ENCODE assay signal across 1 cellular context in the genomic region with DNA sequence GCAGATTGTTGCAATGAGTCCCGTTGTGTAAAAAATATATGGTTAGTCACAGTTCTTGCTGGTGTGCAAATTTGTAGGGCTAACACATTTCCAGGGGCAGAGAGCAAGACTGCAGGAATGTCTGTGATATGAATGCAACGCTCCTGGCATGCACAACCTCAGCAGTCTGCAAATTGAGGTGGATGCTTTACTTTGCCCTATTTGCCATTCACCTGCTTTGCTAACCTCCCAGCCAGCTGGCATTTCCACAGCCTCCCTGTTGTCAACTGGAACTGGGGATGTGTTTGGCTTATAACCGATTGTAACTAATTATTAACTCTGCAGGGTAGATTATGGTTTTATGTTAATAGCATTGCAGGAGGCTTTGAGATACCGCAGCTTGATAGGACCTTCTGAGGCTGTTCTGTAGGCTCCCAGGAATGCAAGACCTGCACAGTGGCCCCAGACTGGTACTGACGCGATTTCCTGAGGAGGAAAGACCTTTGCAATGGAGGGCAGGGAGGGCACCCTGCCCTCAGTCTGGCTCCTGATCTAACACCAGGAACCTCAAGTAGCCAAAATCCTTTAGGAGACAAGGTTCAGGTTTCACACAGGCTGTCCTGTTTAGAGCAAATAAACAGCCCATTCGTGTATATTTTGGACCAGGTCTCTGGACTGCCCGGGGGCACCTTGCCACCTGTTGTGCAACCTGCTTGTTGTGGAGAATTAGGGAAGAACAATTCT.
A peak's percentile ranks its signal among the peaks of the same experiment; 100 is the strongest.
TF ChIP-seq lines count a peak whose summit lies in the region.

No MANE protein-coding gene starts in this region.

TF ChIP-seq in HepG2, 621 proteins besides CTCF, POLR2A, EP300 and RAD21 (continued from another document and continues in another):
- TF ChIP-seq, protein P1, sequence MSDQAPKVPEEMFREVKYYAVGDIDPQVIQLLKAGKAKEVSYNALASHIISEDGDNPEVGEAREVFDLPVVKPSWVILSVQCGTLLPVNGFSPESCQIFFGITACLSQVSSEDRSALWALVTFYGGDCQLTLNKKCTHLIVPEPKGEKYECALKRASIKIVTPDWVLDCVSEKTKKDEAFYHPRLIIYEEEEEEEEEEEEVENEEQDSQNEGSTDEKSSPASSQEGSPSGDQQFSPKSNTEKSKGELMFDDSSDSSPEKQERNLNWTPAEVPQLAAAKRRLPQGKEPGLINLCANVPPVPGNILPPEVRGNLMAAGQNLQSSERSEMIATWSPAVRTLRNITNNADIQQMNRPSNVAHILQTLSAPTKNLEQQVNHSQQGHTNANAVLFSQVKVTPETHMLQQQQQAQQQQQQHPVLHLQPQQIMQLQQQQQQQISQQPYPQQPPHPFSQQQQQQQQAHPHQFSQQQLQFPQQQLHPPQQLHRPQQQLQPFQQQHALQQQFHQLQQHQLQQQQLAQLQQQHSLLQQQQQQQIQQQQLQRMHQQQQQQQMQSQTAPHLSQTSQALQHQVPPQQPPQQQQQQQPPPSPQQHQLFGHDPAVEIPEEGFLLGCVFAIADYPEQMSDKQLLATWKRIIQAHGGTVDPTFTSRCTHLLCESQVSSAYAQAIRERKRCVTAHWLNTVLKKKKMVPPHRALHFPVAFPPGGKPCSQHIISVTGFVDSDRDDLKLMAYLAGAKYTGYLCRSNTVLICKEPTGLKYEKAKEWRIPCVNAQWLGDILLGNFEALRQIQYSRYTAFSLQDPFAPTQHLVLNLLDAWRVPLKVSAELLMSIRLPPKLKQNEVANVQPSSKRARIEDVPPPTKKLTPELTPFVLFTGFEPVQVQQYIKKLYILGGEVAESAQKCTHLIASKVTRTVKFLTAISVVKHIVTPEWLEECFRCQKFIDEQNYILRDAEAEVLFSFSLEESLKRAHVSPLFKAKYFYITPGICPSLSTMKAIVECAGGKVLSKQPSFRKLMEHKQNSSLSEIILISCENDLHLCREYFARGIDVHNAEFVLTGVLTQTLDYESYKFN (CRISPR knock-in tag; conservative IDR thresholded peaks at IDR 0.05), result peak; percentile 64
- TF ChIP-seq, protein P2, sequence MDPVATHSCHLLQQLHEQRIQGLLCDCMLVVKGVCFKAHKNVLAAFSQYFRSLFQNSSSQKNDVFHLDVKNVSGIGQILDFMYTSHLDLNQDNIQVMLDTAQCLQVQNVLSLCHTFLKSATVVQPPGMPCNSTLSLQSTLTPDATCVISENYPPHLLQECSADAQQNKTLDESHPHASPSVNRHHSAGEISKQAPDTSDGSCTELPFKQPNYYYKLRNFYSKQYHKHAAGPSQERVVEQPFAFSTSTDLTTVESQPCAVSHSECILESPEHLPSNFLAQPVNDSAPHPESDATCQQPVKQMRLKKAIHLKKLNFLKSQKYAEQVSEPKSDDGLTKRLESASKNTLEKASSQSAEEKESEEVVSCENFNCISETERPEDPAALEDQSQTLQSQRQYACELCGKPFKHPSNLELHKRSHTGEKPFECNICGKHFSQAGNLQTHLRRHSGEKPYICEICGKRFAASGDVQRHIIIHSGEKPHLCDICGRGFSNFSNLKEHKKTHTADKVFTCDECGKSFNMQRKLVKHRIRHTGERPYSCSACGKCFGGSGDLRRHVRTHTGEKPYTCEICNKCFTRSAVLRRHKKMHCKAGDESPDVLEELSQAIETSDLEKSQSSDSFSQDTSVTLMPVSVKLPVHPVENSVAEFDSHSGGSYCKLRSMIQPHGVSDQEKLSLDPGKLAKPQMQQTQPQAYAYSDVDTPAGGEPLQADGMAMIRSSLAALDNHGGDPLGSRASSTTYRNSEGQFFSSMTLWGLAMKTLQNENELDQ (CRISPR knock-in tag; IDR thresholded peaks at IDR 0.05; ENCODE audit: borderline replicate concordance), result no peak
- TF ChIP-seq ZFP36 (IDR thresholded peaks at IDR 0.05; ENCODE audit: borderline replicate concordance, low read depth, low read length, partially characterized antibody), result no peak
- TF ChIP-seq, protein P3, sequence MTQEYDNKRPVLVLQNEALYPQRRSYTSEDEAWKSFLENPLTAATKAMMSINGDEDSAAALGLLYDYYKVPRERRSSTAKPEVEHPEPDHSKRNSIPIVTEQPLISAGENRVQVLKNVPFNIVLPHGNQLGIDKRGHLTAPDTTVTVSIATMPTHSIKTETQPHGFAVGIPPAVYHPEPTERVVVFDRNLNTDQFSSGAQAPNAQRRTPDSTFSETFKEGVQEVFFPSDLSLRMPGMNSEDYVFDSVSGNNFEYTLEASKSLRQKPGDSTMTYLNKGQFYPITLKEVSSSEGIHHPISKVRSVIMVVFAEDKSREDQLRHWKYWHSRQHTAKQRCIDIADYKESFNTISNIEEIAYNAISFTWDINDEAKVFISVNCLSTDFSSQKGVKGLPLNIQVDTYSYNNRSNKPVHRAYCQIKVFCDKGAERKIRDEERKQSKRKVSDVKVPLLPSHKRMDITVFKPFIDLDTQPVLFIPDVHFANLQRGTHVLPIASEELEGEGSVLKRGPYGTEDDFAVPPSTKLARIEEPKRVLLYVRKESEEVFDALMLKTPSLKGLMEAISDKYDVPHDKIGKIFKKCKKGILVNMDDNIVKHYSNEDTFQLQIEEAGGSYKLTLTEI (CRISPR knock-in tag; conservative IDR thresholded peaks at IDR 0.05), result no peak
- TF ChIP-seq MXI1 (IDR thresholded peaks at IDR 0.05; ENCODE audit: borderline replicate concordance, low read depth, low read length), result no peak
- no peak for TF ChIP-seq SRSF1 (optimal IDR thresholded peaks at IDR 0.05; ENCODE audit: low read depth, low read length)
- TF ChIP-seq ZNF580 (CRISPR knock-in tag; IDR thresholded peaks at IDR 0.05; ENCODE audit: borderline replicate concordance, low read depth), result no peak
- TF ChIP-seq ZBTB8A (CRISPR knock-in tag; IDR thresholded peaks at IDR 0.05; ENCODE audit: borderline replicate concordance, low read depth), result no peak
- no peak for TF ChIP-seq ZNF12 (CRISPR knock-in tag; IDR thresholded peaks at IDR 0.05)
- TF ChIP-seq RARG (CRISPR knock-in tag; IDR thresholded peaks at IDR 0.05; ENCODE audit: low read depth), result no peak
- TF ChIP-seq, protein P4, sequence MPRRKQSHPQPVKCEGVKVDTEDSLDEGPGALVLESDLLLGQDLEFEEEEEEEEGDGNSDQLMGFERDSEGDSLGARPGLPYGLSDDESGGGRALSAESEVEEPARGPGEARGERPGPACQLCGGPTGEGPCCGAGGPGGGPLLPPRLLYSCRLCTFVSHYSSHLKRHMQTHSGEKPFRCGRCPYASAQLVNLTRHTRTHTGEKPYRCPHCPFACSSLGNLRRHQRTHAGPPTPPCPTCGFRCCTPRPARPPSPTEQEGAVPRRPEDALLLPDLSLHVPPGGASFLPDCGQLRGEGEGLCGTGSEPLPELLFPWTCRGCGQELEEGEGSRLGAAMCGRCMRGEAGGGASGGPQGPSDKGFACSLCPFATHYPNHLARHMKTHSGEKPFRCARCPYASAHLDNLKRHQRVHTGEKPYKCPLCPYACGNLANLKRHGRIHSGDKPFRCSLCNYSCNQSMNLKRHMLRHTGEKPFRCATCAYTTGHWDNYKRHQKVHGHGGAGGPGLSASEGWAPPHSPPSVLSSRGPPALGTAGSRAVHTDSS (CRISPR knock-in tag; conservative IDR thresholded peaks at IDR 0.05), result no peak
- TF ChIP-seq ZNF510 (CRISPR knock-in tag; IDR thresholded peaks at IDR 0.05; ENCODE audit: low read depth), result no peak
- TF ChIP-seq ZBTB4 (CRISPR knock-in tag; IDR thresholded peaks at IDR 0.05; ENCODE audit: borderline replicate concordance), result peak; percentile 61; the same call in 1 of the 2 replicates
- peak; percentile 13; the same call in 1 of the 2 replicates for TF ChIP-seq ZNF639 (CRISPR knock-in tag; conservative IDR thresholded peaks at IDR 0.05)
- no peak for TF ChIP-seq SOX6 (IDR thresholded peaks at IDR 0.05)
- TF ChIP-seq SOX6 (CRISPR knock-in tag; IDR thresholded peaks at IDR 0.05), result peak; percentile 28; the same call in 1 of the 2 replicates
- TF ChIP-seq, protein P5, sequence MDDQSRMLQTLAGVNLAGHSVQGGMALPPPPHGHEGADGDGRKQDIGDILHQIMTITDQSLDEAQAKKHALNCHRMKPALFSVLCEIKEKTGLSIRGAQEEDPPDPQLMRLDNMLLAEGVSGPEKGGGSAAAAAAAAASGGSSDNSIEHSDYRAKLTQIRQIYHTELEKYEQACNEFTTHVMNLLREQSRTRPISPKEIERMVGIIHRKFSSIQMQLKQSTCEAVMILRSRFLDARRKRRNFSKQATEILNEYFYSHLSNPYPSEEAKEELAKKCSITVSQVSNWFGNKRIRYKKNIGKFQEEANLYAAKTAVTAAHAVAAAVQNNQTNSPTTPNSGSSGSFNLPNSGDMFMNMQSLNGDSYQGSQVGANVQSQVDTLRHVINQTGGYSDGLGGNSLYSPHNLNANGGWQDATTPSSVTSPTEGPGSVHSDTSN (CRISPR knock-in tag; IDR thresholded peaks at IDR 0.05; ENCODE audit: borderline replicate concordance), result no peak
- peak; percentile 84 for TF ChIP-seq HIC2 (CRISPR knock-in tag; IDR thresholded peaks at IDR 0.05; ENCODE audit: low read depth)
- TF ChIP-seq ZBTB42 (CRISPR knock-in tag; IDR thresholded peaks at IDR 0.05), result no peak
- TF ChIP-seq, protein P6, sequence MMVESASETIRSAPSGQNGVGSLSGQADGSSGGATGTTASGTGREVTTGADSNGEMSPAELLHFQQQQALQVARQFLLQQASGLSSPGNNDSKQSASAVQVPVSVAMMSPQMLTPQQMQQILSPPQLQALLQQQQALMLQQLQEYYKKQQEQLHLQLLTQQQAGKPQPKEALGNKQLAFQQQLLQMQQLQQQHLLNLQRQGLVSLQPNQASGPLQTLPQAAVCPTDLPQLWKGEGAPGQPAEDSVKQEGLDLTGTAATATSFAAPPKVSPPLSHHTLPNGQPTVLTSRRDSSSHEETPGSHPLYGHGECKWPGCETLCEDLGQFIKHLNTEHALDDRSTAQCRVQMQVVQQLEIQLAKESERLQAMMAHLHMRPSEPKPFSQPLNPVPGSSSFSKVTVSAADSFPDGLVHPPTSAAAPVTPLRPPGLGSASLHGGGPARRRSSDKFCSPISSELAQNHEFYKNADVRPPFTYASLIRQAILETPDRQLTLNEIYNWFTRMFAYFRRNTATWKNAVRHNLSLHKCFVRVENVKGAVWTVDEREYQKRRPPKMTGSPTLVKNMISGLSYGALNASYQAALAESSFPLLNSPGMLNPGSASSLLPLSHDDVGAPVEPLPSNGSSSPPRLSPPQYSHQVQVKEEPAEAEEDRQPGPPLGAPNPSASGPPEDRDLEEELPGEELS (CRISPR knock-in tag; IDR thresholded peaks at IDR 0.05), result peak; percentile 82
- TF ChIP-seq ZNF468 (CRISPR knock-in tag; IDR thresholded peaks at IDR 0.05), result no peak
- TF ChIP-seq DPF2 (CRISPR knock-in tag; IDR thresholded peaks at IDR 0.05; ENCODE audit: borderline replicate concordance, low read depth), result no peak
- peak; percentile 43 for TF ChIP-seq FOXA3 (CRISPR knock-in tag; IDR thresholded peaks at IDR 0.05)
- TF ChIP-seq ZSCAN21 (CRISPR knock-in tag; IDR thresholded peaks at IDR 0.05; ENCODE audit: borderline replicate concordance), result no peak
- peak; percentile 41; the same call in 1 of the 2 replicates for TF ChIP-seq POLR2G (IDR thresholded peaks at IDR 0.05; ENCODE audit: low read depth, low read length)
- TF ChIP-seq SNAPC5 (CRISPR knock-in tag; IDR thresholded peaks at IDR 0.05; ENCODE audit: borderline replicate concordance), result no peak
- TF ChIP-seq ZNF570 (CRISPR knock-in tag; IDR thresholded peaks at IDR 0.05; ENCODE audit: borderline replicate concordance), result no peak
- TF ChIP-seq ZNF136 (CRISPR knock-in tag; IDR thresholded peaks at IDR 0.05; ENCODE audit: low read depth), result no peak
- TF ChIP-seq ETV6 (CRISPR knock-in tag; conservative IDR thresholded peaks at IDR 0.05), result no peak
- no peak for TF ChIP-seq ZNF788 (CRISPR knock-in tag; IDR thresholded peaks at IDR 0.05; ENCODE audit: borderline replicate concordance)
- peak; percentile 73 for TF ChIP-seq HNF4A (CRISPR knock-in tag; IDR thresholded peaks at IDR 0.05)
- peak; percentile 36; the same call in 1 of the 2 replicates for TF ChIP-seq ZNF350 (CRISPR knock-in tag; IDR thresholded peaks at IDR 0.05; ENCODE audit: borderline replicate concordance, low read depth)
- no peak for TF ChIP-seq SP4 (CRISPR knock-in tag; IDR thresholded peaks at IDR 0.05)
- no peak for TF ChIP-seq SMAD1 (CRISPR knock-in tag; IDR thresholded peaks at IDR 0.05; ENCODE audit: borderline replicate concordance, low read depth)
